Comparison of ENCODE assay signal across 26 cellular contexts in genomic region chr18:54926593-54927297, GRCh38. TPM values are rescaled to one million over a fixed set of nuclear protein-coding genes. Genes with fewer than 3 reads are reported as not detected.
DNase-seq lines count a peak whose midpoint lies in the region; ATAC-seq and TF ChIP-seq lines count a peak whose summit lies in the region.
"Had no signal": no experiment of that assay in that cellular context is flagged by ENCODE, and none has a peak within 500 bp of the region (broad histone marks: within the 10 kb centered on the region; RNA-seq: fewer than 3 reads in every experiment).

No MANE protein-coding gene starts in this region.

- no peak overlapping the region for H3K4me3 Mint-ChIP-seq in MCF 10A (ENCODE audit: unreplicated experiment)
- no peak overlapping the region for H3K4me3 Mint-ChIP-seq in Caco-2 (ENCODE audit: unreplicated experiment)
- H3K4me3 Mint-ChIP-seq: activated CD8-positive, alpha-beta T cell treated with anti-CD3 and anti-CD28 coated beads for 36 hours; CD8-positive, alpha-beta memory T cell; memory B cell had no signal

- no peak overlapping the region for H3K4me3 ChIP-seq in breast epithelium
- no peak overlapping the region for H3K4me3 ChIP-seq in adipocyte (ENCODE audit: low read length)
- H3K4me3 ChIP-seq in Caco-2 (ENCODE audit: low read depth, low read length): no peak overlapping the region
- H3K4me3 ChIP-seq: coronary artery, esophagus squamous epithelium, heart left ventricle, psoas muscle had no signal

- TF ChIP-seq CTCF in MCF 10A (IDR thresholded peaks at IDR 0.05; ENCODE audit: unreplicated experiment) (no peak), breast epithelium (IDR thresholded peaks at IDR 0.05) (no peak), Caco-2 (IDR thresholded peaks at IDR 0.05; ENCODE audit: insufficient read depth in 1 of 2, low read depth in 1 of 2, low read length in 1 of 2, severe bottlenecking in 1 of 2, unreplicated experiment in 1 of 2) (no peak)

- H3K27me3 Mint-ChIP-seq in MCF 10A (ENCODE audit: insufficient read depth, unreplicated experiment) (no peaks in the 10 kb centered on the region), Caco-2 (ENCODE audit: insufficient read depth, unreplicated experiment) (no peaks in the 10 kb centered on the region)
- H3K27me3 Mint-ChIP-seq: activated CD8-positive, alpha-beta T cell treated with anti-CD3 and anti-CD28 coated beads for 36 hours; memory B cell had no signal

- TF ChIP-seq POLR2A in breast epithelium (IDR thresholded peaks at IDR 0.05): no peak

- H3K27me3 ChIP-seq in breast epithelium (no peaks in the 10 kb centered on the region), adipocyte (replicated peaks; ENCODE audit: control insufficient read depth, insufficient read depth, low read length) (no peaks in the 10 kb centered on the region), Caco-2 (replicated peaks; ENCODE audit: control insufficient read depth, insufficient read depth, low read length) (no peaks in the 10 kb centered on the region)
- H3K27me3 ChIP-seq: esophagus squamous epithelium, heart left ventricle had no signal

- H3K4me1 ChIP-seq in breast epithelium (no peaks in the 10 kb centered on the region), adipocyte (ENCODE audit: control insufficient read depth, insufficient read depth, low read length) (no peaks in the 10 kb centered on the region), Caco-2 (no peaks in the 10 kb centered on the region)
- H3K4me1 ChIP-seq: esophagus squamous epithelium, psoas muscle had no signal

- no peaks in the 10 kb centered on the region for H3K9me3 Mint-ChIP-seq in MCF 10A (ENCODE audit: unreplicated experiment)
- no peaks in the 10 kb centered on the region for H3K9me3 Mint-ChIP-seq in Caco-2 (ENCODE audit: unreplicated experiment)
- H3K9me3 Mint-ChIP-seq: activated CD8-positive, alpha-beta T cell treated with anti-CD3 and anti-CD28 coated beads for 36 hours; CD8-positive, alpha-beta memory T cell; memory B cell had no signal

- intact Hi-C loops in MCF 10A (cut with micrococcal nuclease) (no loop called here), breast epithelium (cut with DNase I; ENCODE audit: low total_unique reads) (no loop called here), Caco-2 (cut with micrococcal nuclease; ENCODE audit: unreplicated experiment) (no loop called here)

- no peak overlapping the region for H3K27ac ChIP-seq in breast epithelium
- H3K27ac ChIP-seq: coronary artery, esophagus squamous epithelium, heart left ventricle, psoas muscle had no signal

- POLR2A ChIA-PET in MCF 10A (lab: Yijun Ruan, JAX): interaction anchor here (0.8 kb wide), 1 partner anchor 17 kb away, joined by 3 read pairs; no protein-coding TSS in a partner anchor
- POLR2A ChIA-PET in Caco-2 (lab: Charles Lee): no interaction called here

- BruUV-seq in MCF 10A (replicated peaks; lab: Mats Ljungman, UMichigan): no TSS peak
- no TSS peak for BruUV-seq in Caco-2 (replicated peaks; lab: Mats Ljungman, UMichigan)

- H3K4me1 Mint-ChIP-seq in MCF 10A (ENCODE audit: insufficient read depth, unreplicated experiment) (peaks cover 6% of the 10 kb centered on the region), Caco-2 (ENCODE audit: low read depth, unreplicated experiment) (no peaks in the 10 kb centered on the region)
- H3K4me1 Mint-ChIP-seq: CD8-positive, alpha-beta memory T cell; memory B cell had no signal

- H3K27ac Mint-ChIP-seq in MCF 10A (ENCODE audit: low read depth, unreplicated experiment): peak overlapping the region; percentile 35
- no peak overlapping the region for H3K27ac Mint-ChIP-seq in Caco-2 (ENCODE audit: unreplicated experiment)
- H3K27ac Mint-ChIP-seq: activated CD8-positive, alpha-beta T cell treated with anti-CD3 and anti-CD28 coated beads for 36 hours; CD8-positive, alpha-beta memory T cell; memory B cell had no signal

- DNase-seq in MCF 10A (ENCODE audit: unreplicated experiment) (peak; percentile 36), breast epithelium (ENCODE audit: low spot score in 2 of 2) (no peak), adipocyte (ENCODE audit: low read depth) (peak; percentile 47), fibroblast of peridontal ligament (ENCODE audit: extremely low read depth) (peak; percentile 59), stromal cell of bone marrow (ENCODE audit: low read depth) (peak; percentile 21), Caco-2 (no peak), hippocampal formation (lab: John Stamatoyannopoulos, UW) (no peak)
- DNase-seq: 8988T; activated CD8-positive, alpha-beta T cell treated with anti-CD3 and anti-CD28 coated beads for 36 hours; activated effector memory CD4-positive, alpha-beta T cell treated with anti-CD3 and anti-CD28 coated beads, Interleukin-2, amount 50 U/mL, for 16 hours; CD8-positive, alpha-beta memory T cell; DMS53; esophagus squamous epithelium; heart left ventricle; Kasumi-1; left cardiac atrium; NCI-H1048; NCI-H187; NCI-H526 treated with DMSO at 0.1 percent for 48 hours; psoas muscle; small intestine; stimulated activated CD4-positive, alpha-beta T cell treated with anti-CD3 and anti-CD28 coated beads, Interleukin-2, amount 100 ng/mL, for 24 hours; T-helper 9 cell had no signal

- H3K36me3 Mint-ChIP-seq in MCF 10A (ENCODE audit: insufficient read depth, unreplicated experiment) (no peaks in the 10 kb centered on the region), Caco-2 (ENCODE audit: insufficient read depth, unreplicated experiment) (peaks cover 6% of the 10 kb centered on the region)
- H3K36me3 Mint-ChIP-seq: CD8-positive, alpha-beta memory T cell; memory B cell had no signal

- H3K9me3 ChIP-seq in breast epithelium: no peaks in the 10 kb centered on the region
- peaks cover 19% of the 10 kb centered on the region for H3K9me3 ChIP-seq in adipocyte (ENCODE audit: control insufficient read depth, low read length)
- H3K9me3 ChIP-seq in Caco-2: no peaks in the 10 kb centered on the region
- H3K9me3 ChIP-seq: esophagus squamous epithelium, heart left ventricle, psoas muscle had no signal

- CTCF ChIA-PET in MCF 10A (lab: Yijun Ruan, JAX) (interaction anchor here (0.8 to 1.1 kb wide), 2 partner anchors 17 to 482 kb away, joined by 3 to 4 read pairs; no protein-coding TSS in a partner anchor), Caco-2 (lab: Charles Lee) (no interaction called here)

- no peaks in the 10 kb centered on the region for H3K36me3 ChIP-seq in breast epithelium
- H3K36me3 ChIP-seq in adipocyte (ENCODE audit: control insufficient read depth, insufficient read depth, low read length, severe bottlenecking): no peaks in the 10 kb centered on the region
- H3K36me3 ChIP-seq in Caco-2 (ENCODE audit: control insufficient read depth, insufficient read depth, low read length): no peaks in the 10 kb centered on the region
- H3K36me3 ChIP-seq: esophagus squamous epithelium had no signal

- ATAC-seq in HG03159 (IDR thresholded peaks at IDR 0.05; ENCODE audit: unreplicated experiment): no peak
- ATAC-seq: activated CD8-positive, alpha-beta T cell treated with anti-CD3 and anti-CD28 coated beads for 36 hours; heart left ventricle; psoas muscle had no signal

- no peak overlapping the region for H3K9ac ChIP-seq in adipocyte (ENCODE audit: low read length)

RNA-seq across cellular contexts. Expression of gene CCDC68, which starts 32.5 kb away (rescaled TPM):
- 3.3 TPM in 2 replicates for total RNA-seq in MCF 10A (2022)
- total RNA-seq in breast epithelium: 1 to 10 TPM; 6.6 to 9.6 (median 8.5) TPM
- 6.9 and 7.6 TPM in 2 replicates for total RNA-seq in Caco-2 (2022)
- total RNA-seq: activated CD8-positive, alpha-beta T cell treated with anti-CD3 and anti-CD28 coated beads for 36 hours; CD8-positive, alpha-beta memory T cell had no signal

Comparison
In these comparisons a context has a peak if more than half of its experiments do, and no peak if none do; other contexts are left out.
1. DNase-seq: peak in MCF 10A (single experiment), adipocyte (single experiment), fibroblast of peridontal ligament (single experiment) and stromal cell of bone marrow (single experiment); none in breast epithelium (0 of 2), Caco-2 (0 of 2) and hippocampal formation (0 of 2).